Comparison of ENCODE assay signal across 11 cellular contexts in the genomic region with DNA sequence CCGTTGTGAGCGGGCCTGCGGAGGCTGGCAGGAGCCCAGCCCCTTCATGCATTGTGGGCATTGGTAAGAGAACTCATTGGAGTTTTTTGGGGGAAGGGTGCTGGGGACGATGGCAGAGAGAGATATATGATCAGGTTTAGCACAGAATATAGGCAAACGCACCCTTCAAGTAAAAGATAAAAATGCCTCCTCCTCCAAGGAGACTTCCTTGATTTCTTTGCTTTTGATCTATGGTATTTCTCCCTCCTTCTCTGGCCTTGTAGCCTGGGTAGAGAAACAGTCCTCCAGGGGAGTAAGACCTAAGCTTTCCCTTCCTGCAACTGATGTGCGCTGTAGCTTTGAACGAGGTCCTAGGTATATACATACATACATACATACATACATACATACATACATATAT. TPM values are rescaled to one million over a fixed set of nuclear protein-coding genes. Genes with fewer than 3 reads are reported as not detected.
DNase-seq lines count a peak whose midpoint lies in the region; ATAC-seq and TF ChIP-seq lines count a peak whose summit lies in the region.
"Had no signal": no experiment of that assay in that cellular context is flagged by ENCODE, and none has a peak within 500 bp of the region (broad histone marks: within the 10 kb centered on the region; RNA-seq: fewer than 3 reads in every experiment).

No MANE protein-coding gene starts in this region.

- H3K4me3 ChIP-seq in esophagus muscularis mucosa (no peak overlapping the region), rectal smooth muscle tissue (ENCODE audit: low read length) (no peak overlapping the region), PC-3 (ENCODE audit: low read length) (no peak overlapping the region)

- H2AFZ ChIP-seq in PC-3 (ENCODE audit: low read length): no peak overlapping the region

- WGBS in esophagus muscularis mucosa: 71% methylated on average over 7 of the region's 7 CpGs

- no peak for TF ChIP-seq EP300 in esophagus muscularis mucosa (IDR thresholded peaks at IDR 0.05)

- no peaks in the 10 kb centered on the region for H3K9me2 ChIP-seq in PC-3 (replicated peaks; ENCODE audit: low read length)

- TF ChIP-seq CTCF in esophagus muscularis mucosa (IDR thresholded peaks at IDR 0.05) (no peak), PC-3 (conservative IDR thresholded peaks at IDR 0.05; ENCODE audit: low read depth, low read length) (no peak)

- H3K4me2 ChIP-seq in PC-3 (ENCODE audit: low read length): no peak overlapping the region

- no peak for TF ChIP-seq POLR2A in esophagus muscularis mucosa (IDR thresholded peaks at IDR 0.05; ENCODE audit: low read depth)

- no peaks in the 10 kb centered on the region for H3K36me3 ChIP-seq in esophagus muscularis mucosa
- no peaks in the 10 kb centered on the region for H3K36me3 ChIP-seq in rectal smooth muscle tissue (ENCODE audit: control insufficient read depth, insufficient read depth, low read length)
- no peaks in the 10 kb centered on the region for H3K36me3 ChIP-seq in PC-3 (ENCODE audit: low read depth, low read length)

- peak overlapping the region in 1 of 3 donors; percentile 88 for H3K27ac Mint-ChIP-seq in IgD-negative memory B cell

- ATAC-seq in activated T-cell treated with anti-CD3 and anti-CD28 coated beads, Interleukin-2, amount 50 U/mL, for 4 hours: no peak
- ATAC-seq in PC-3 (no peak), left colon (no peak)

- intact Hi-C loops in esophagus muscularis mucosa (cut with DNase I): no loop called here
- intact Hi-C loops in PC-3 (cut with micrococcal nuclease): no loop called here
- intact Hi-C loops in left colon (cut with DNase I, micrococcal nuclease): loop anchor here in 1 of 2 donors (10.0 kb wide), 1 partner anchor 96 kb away; no protein-coding TSS in a partner anchor

- H3K9me3 ChIP-seq in esophagus muscularis mucosa (no peaks in the 10 kb centered on the region), PC-3 (ENCODE audit: low read length) (no peaks in the 10 kb centered on the region)

- DNase-seq in activated T-cell treated with anti-CD3 and anti-CD28 coated beads, Interleukin-2, amount 50 U/mL, for 4 hours: no peak
- DNase-seq in activated T-cell treated with anti-CD3 and anti-CD28 coated beads for 4 hours: no peak
- DNase-seq in esophagus muscularis mucosa (ENCODE audit: extremely low spot score): peak; percentile 31
- no peak for DNase-seq in PC-3
- no peak for DNase-seq in effector CD8-positive, alpha-beta T cell (lab: John Stamatoyannopoulos, UW)
- DNase-seq in left colon: no peak
- DNase-seq: GDM1, MM.1S, NCI-H526 treated with DMSO at 0.1 percent for 48 hours had no signal

- peaks cover 37% of the 10 kb centered on the region for H3K79me2 ChIP-seq in PC-3 (ENCODE audit: low read length)

- H3K27me3 ChIP-seq in esophagus muscularis mucosa: no peaks in the 10 kb centered on the region
- H3K27me3 ChIP-seq in rectal smooth muscle tissue (ENCODE audit: control insufficient read depth, insufficient read depth, low read length): no peaks in the 10 kb centered on the region
- H3K27me3 ChIP-seq in PC-3 (ENCODE audit: low read length): no peaks in the 10 kb centered on the region; the same call in 1 of the 2 replicates

- no peak overlapping the region for H3K9ac ChIP-seq in rectal smooth muscle tissue (ENCODE audit: low read length)
- no peak overlapping the region for H3K9ac ChIP-seq in PC-3 (ENCODE audit: low read length)

- H3K4me1 ChIP-seq in esophagus muscularis mucosa (peaks cover 20 to 38% (median 30%) of the 10 kb centered on the region in 4 donors), rectal smooth muscle tissue (ENCODE audit: control insufficient read depth, insufficient read depth, low read length) (no peaks in the 10 kb centered on the region), PC-3 (ENCODE audit: insufficient read depth, low read length) (peaks cover 10% of the 10 kb centered on the region)

- peaks cover 3% of the 10 kb centered on the region for H3K27me3 Mint-ChIP-seq in activated T-cell treated with anti-CD3 and anti-CD28 coated beads, Interleukin-2, amount 50 U/mL, for 4 hours (ENCODE audit: low read depth)
- H3K27me3 Mint-ChIP-seq in IgD-negative memory B cell: no peaks in the 10 kb centered on the region

- CTCF ChIA-PET in PC-3 (lab: Charles Lee): interaction anchor here (0.5 kb wide), 1 partner anchor 28 kb away, joined by 7 read pairs; no protein-coding TSS in a partner anchor

- H4K20me1 ChIP-seq in PC-3 (ENCODE audit: low read length): peaks cover 14% of the 10 kb centered on the region; the same call in 1 of the 2 replicates

- peak overlapping the region; percentile 34 for H3K4me3 Mint-ChIP-seq in activated T-cell treated with anti-CD3 and anti-CD28 coated beads, Interleukin-2, amount 50 U/mL, for 4 hours
- H3K4me3 Mint-ChIP-seq in IgD-negative memory B cell: peak overlapping the region; percentile 43 to 97 (median 76)

- H3K36me3 Mint-ChIP-seq in activated T-cell treated with anti-CD3 and anti-CD28 coated beads, Interleukin-2, amount 50 U/mL, for 4 hours (ENCODE audit: insufficient read depth): no peaks in the 10 kb centered on the region
- no peaks in the 10 kb centered on the region for H3K36me3 Mint-ChIP-seq in IgD-negative memory B cell

- no peaks in the 10 kb centered on the region for H3K9me3 Mint-ChIP-seq in activated T-cell treated with anti-CD3 and anti-CD28 coated beads, Interleukin-2, amount 50 U/mL, for 4 hours
- no peaks in the 10 kb centered on the region for H3K9me3 Mint-ChIP-seq in IgD-negative memory B cell

- BruUV-seq in PC-3 (replicated peaks; lab: Mats Ljungman, UMichigan): no TSS peak

- POLR2A ChIA-PET in PC-3 (lab: Charles Lee; ENCODE audit: unreplicated experiment): no interaction called here

- H3K27ac ChIP-seq in esophagus muscularis mucosa (replicated peaks in 1 of 4): peak overlapping the region in 2 of 4 donors; percentile 56 to 62
- peak overlapping the region; percentile 59 for H3K27ac ChIP-seq in rectal smooth muscle tissue (ENCODE audit: low read depth, low read length)
- no peak overlapping the region for H3K27ac ChIP-seq in PC-3 (ENCODE audit: low read length)

- H3F3A ChIP-seq in PC-3 (ENCODE audit: low read length, unreplicated experiment): no peaks in the 10 kb centered on the region

- peaks cover 10% of the 10 kb centered on the region for H3K4me1 Mint-ChIP-seq in activated T-cell treated with anti-CD3 and anti-CD28 coated beads, Interleukin-2, amount 50 U/mL, for 4 hours (ENCODE audit: low read depth)
- peaks cover 10 to 22% (median 15%) of the 10 kb centered on the region in 3 donors for H3K4me1 Mint-ChIP-seq in IgD-negative memory B cell

RNA-seq across cellular contexts. Expression of gene PPARGC1B, which starts 1.0 kb away (rescaled TPM):
- 10 to 100 TPM; 11.7 to 16.2 (median 14.5) TPM for total RNA-seq in activated T-cell treated with anti-CD3 and anti-CD28 coated beads, Interleukin-2, amount 50 U/mL, for 4 hours
- 10.9 TPM for polyA plus RNA-seq in IgD-negative memory B cell
- total RNA-seq in esophagus muscularis mucosa (10 to 100 TPM in 2 of 4 donors, 1 to 10 TPM in 2; 5.1 to 14.0 (median 9.7) TPM), PC-3 (2014; rRNA removed) (4.7 and 7.8 TPM in 2 replicates), left colon (10 to 100 TPM; 25.7 to 60.8 TPM)
